ENCODE assay signal across 8 cellular contexts in the genomic region with DNA sequence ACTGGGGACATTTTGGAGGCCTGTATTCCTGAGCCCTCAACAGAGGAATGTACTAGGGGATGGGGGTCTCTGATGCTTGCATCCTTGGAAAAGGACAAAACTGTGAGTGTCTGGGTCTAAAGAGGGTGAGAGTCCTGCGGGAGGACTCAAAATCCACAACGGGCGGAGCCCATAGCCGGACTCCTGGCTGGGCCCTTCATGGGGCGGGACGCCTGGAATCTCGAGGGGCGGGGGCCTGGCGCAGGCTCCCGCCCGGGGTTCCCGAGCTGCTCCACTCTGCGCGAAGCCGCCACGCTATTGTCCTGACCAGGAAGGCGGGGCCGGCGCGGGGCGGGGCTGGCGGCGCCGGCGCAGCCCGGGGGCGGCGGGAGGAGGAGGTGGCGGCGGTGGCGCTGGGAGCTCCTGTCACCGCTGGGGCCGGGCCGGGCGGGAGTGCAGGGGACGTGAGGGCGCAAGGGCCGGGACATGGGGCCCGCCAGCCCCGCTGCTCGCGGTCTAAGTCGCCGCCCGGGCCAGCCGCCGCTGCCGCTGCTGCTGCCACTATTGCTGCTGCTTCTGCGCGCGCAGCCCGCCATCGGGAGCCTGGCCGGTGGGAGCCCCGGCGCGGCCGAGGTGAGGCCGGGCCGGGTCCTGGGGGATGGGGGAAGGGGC. TPM values are rescaled to one million over a fixed set of nuclear protein-coding genes. Genes with fewer than 3 reads are reported as not detected.
DNase-seq lines count a peak whose midpoint lies in the region; ATAC-seq and TF ChIP-seq lines count a peak whose summit lies in the region.

A gene (plus strand): TSS at position 403 of the 651 bp plus-strand sequence. CDS start 63 bp downstream, at position 466.

- H3K4me3 ChIP-seq in Panc1 (ENCODE audit: low read depth in 2 of 2, low read length in 2 of 2) (peak within 1 kb of the TSS; percentile 53 to 89), gastroesophageal sphincter (peak within 1 kb of the TSS; percentile 35 to 64), thyroid gland (replicated peaks in 1 of 3) (peak within 1 kb of the TSS in 1 of 3 donors; percentile 32)

- H3K4me1 ChIP-seq in Panc1 (ENCODE audit: control insufficient read depth, insufficient read depth, low read length): peaks cover 9% of the 10 kb centered on the region
- peaks cover 5 to 30% (median 14%) of the 10 kb centered on the region in 3 donors for H3K4me1 ChIP-seq in gastroesophageal sphincter
- peaks cover 15 to 18% of the 10 kb centered on the region in 2 donors for H3K4me1 ChIP-seq in thyroid gland

- no peaks in the 10 kb centered on the region for H3K36me3 ChIP-seq in Panc1 (ENCODE audit: control insufficient read depth, insufficient read depth, low read length)
- H3K36me3 ChIP-seq in gastroesophageal sphincter: no peaks in the 10 kb centered on the region
- H3K36me3 ChIP-seq in thyroid gland: no peaks in the 10 kb centered on the region

- H3K36me3 Mint-ChIP-seq in CD14-positive monocyte: peaks cover 0 to 6% of the 10 kb centered on the region in 2 donors

- TF ChIP-seq CTCF in CD14-positive monocyte (IDR thresholded peaks at IDR 0.05): no peak
- no peak for TF ChIP-seq CTCF in Panc1 (IDR thresholded peaks at IDR 0.05)
- TF ChIP-seq CTCF in gastroesophageal sphincter (IDR thresholded peaks at IDR 0.05): no peak
- no peak for TF ChIP-seq CTCF in thyroid gland (IDR thresholded peaks at IDR 0.05)

- in situ Hi-C loops in Panc1 (cut with HindIII; ENCODE audit: low pct_unique_long_range_greater_than_20kb, low sequenced_read_pairs): no loop called here

- H3K27me3 ChIP-seq in Panc1 (ENCODE audit: control insufficient read depth, insufficient read depth, low read length) (no peaks in the 10 kb centered on the region), gastroesophageal sphincter (peaks cover 40% of the 10 kb centered on the region), thyroid gland (no peaks in the 10 kb centered on the region)

- TF ChIP-seq POLR2A in gastroesophageal sphincter (IDR thresholded peaks at IDR 0.05): no peak
- no peak for TF ChIP-seq POLR2A in thyroid gland (IDR thresholded peaks at IDR 0.05)

- H3K27ac ChIP-seq in Panc1 (ENCODE audit: low read length) (peak within 1 kb of the TSS; percentile 68), gastroesophageal sphincter (peak within 1 kb of the TSS in 1 of 4 donors; percentile 53), thyroid gland (no peak within 1 kb of the TSS)

- no TSS peak for BruUV-seq in Panc1 (replicated peaks; lab: Mats Ljungman, UMichigan)

- WGBS in gastroesophageal sphincter (ENCODE audit: low coverage in 1 of 2), 2 donors: no CpG with 5 or more reads among the region's 60 CpGs
- 1% methylated on average over 26 of the region's 60 CpGs; no CpG with 5 or more reads in 1 of the 2 donors for WGBS in thyroid gland, 2 donors

- intact Hi-C loops in CD14-positive monocyte (cut with micrococcal nuclease): no loop called here
- intact Hi-C loops in Panc1 (cut with micrococcal nuclease; ENCODE audit: unreplicated experiment): no loop called here
- intact Hi-C loops in thyroid gland (cut with DNase I): no loop called here

- peaks cover 8 to 22% (median 10%) of the 10 kb centered on the region in 7 donors for H3K9me3 Mint-ChIP-seq in CD14-positive monocyte

- H3K9me3 ChIP-seq in Panc1 (ENCODE audit: control insufficient read depth, insufficient read depth, low read depth, low read length) (no peaks in the 10 kb centered on the region), gastroesophageal sphincter (no peaks in the 10 kb centered on the region), thyroid gland (no peaks in the 10 kb centered on the region)

- no peak within 1 kb of the TSS for H3K27ac Mint-ChIP-seq in CD14-positive monocyte

- peak; percentile 54 for ATAC-seq in HG02678 (IDR thresholded peaks at IDR 0.05; ENCODE audit: unreplicated experiment)
- peak; percentile 80 for ATAC-seq in Panc1
- peak; percentile 90 for ATAC-seq in gastroesophageal sphincter
- no peak for ATAC-seq in HG03565 (IDR thresholded peaks at IDR 0.05; ENCODE audit: unreplicated experiment)

- H3K27me3 Mint-ChIP-seq in CD14-positive monocyte (ENCODE audit: low read depth in 3 of 3): peaks cover 47 to 82% (median 59%) of the 10 kb centered on the region in 3 donors

- H3K4me1 Mint-ChIP-seq in CD14-positive monocyte: peaks cover 15% of the 10 kb centered on the region

- CTCF ChIA-PET in Panc1 (lab: Charles Lee): interaction anchor here (0.6 kb wide), 1 partner anchor 49 kb away, joined by 4 read pairs; no protein-coding TSS in a partner anchor

- POLR2A ChIA-PET in Panc1 (lab: Charles Lee): interaction anchor here (0.6 to 0.7 kb wide), 2 partner anchors 12 to 207 kb away, joined by 3 to 9 read pairs; a partner anchor contains a TSS

- DNase-seq in CD14-positive monocyte (ENCODE audit: low spot score) (no peak), Panc1 (ENCODE audit: low read depth, low spot score) (no peak), activated gamma-delta T cell (lab: John Stamatoyannopoulos, UW) (peak; percentile 48), occipital lobe (lab: John Stamatoyannopoulos, UW) (peak; percentile 82), thyroid gland (peak; percentile 71 to 73)

- no peak for TF ChIP-seq EP300 in gastroesophageal sphincter (IDR thresholded peaks at IDR 0.05)

- H3K4me3 Mint-ChIP-seq in CD14-positive monocyte: peak within 1 kb of the TSS; percentile 31 to 80

RNA-seq across cellular contexts. Expression of the gene that starts here (rescaled TPM):
- not detected for polyA plus RNA-seq in CD14-positive monocyte
- total RNA-seq in Panc1 (2021; ENCODE audit: unreplicated experiment) (74.6 TPM), gastroesophageal sphincter (10 to 100 TPM in 1 of 4 donors, 1 to 10 TPM in 3; 4.7 to 10.0 (median 8.8) TPM), occipital lobe (179 TPM), thyroid gland (1 to 10 TPM in 2 of 4 donors, under 1 TPM in 2; 0.67 to 5.3 (median 2.8) TPM)
- polyA plus RNA-seq in Panc1 (2012; ENCODE audit: insufficient read length): 122 TPM

Comparison
In these comparisons a context has a peak if more than half of its experiments do, and no peak if none do; other contexts are left out.
1. DNase-seq: peak in activated gamma-delta T cell (single experiment), occipital lobe (single experiment) and thyroid gland (2 of 2); none in CD14-positive monocyte (single experiment) and Panc1 (single experiment).